40 cellular contexts compared by ENCODE assay signal in the genomic region with DNA sequence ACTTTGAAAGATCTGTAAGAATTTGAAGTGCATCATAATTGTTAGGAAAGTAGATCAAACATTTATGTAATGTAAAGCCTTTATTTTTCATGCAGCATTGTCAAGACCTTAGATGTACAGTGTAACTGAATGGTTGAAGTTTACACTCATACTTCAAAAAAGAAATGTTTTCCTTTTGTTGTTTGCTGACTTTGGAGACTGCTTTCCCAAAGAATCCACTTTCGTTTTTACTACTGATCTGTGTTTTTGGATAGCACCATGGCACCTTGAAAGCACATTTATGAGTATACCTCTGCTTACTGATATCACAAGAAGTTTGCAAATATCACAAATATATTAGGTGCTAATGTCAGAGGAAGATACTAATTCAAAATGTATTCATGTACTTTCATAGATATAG. TPM values are rescaled to one million over a fixed set of nuclear protein-coding genes. Genes with fewer than 3 reads are reported as not detected.
"Had no signal": no experiment of that assay in that cellular context is flagged by ENCODE, and none has a peak within 500 bp of the region (broad histone marks: within the 10 kb centered on the region; RNA-seq: fewer than 3 reads in every experiment).

No MANE protein-coding gene starts in this region.

- H3K27ac ChIP-seq: cardiac muscle cell, PC-9, RWPE1, VCaP had no signal

- H3K4me2 ChIP-seq: PC-9 had no signal

- DNase-seq: activated B cell treated with CpG ODN at 0.5 μM for 24 hours; activated CD4-positive, alpha-beta memory T cell treated with anti-CD3 and anti-CD28 coated beads, Interleukin-2, amount 10 ng/mL, durations not matched to agents 7 days and 5 days; activated CD4-positive, alpha-beta T cell treated with anti-CD3 and anti-CD28 coated beads for 4 hours; activated CD4-positive, CD25-positive, alpha-beta regulatory T cell treated with anti-CD3 and anti-CD28 coated beads, Interleukin-2, amount 50 U/mL, for 72 hours; activated CD8-positive, alpha-beta memory T cell treated with anti-CD3 and anti-CD28 coated beads for 24 hours; activated CD8-positive, alpha-beta memory T cell treated with anti-CD3 and anti-CD28 coated beads, Interleukin-2, amount 10 ng/mL, durations not matched to agents 7 days and 5 days; activated CD8-positive, alpha-beta memory T cell treated with anti-CD3 and anti-CD28 coated beads, Interleukin-2, amount 50 U/mL, for 48 hours; activated effector memory CD4-positive, alpha-beta T cell treated with Interleukin-2 at 50 U/mL for 16 hours; activated naive CD4-positive, alpha-beta T cell treated with anti-CD3 and anti-CD28 coated beads, Interleukin-2, amount 50 U/mL, for 16 hours; activated naive CD8-positive, alpha-beta T cell treated with anti-CD3 and anti-CD28 coated beads for 36 hours; activated T-cell treated with anti-CD3 and anti-CD28 coated beads, Interleukin-2, amount 50 U/mL, for 48 hours; amniotic stem cell; aorta; Kasumi-1; MG63; MV-4-11; NCI-H1092; NCI-H1417; NCI-H146; NCI-H187; NCI-H2029 treated with DMSO at 0.1 percent for 48 hours; NCI-H2107; NCI-H2171; NCI-H510A; NCI-H526; NCI-H748 treated with DMSO at 0.1 percent for 48 hours; NK-92 treated with Interleukin-12 subunit alpha and Interleukin-12 subunit beta, amount 100 ng/mL, for 24 hours; PC-9; SIG-M5; T-cell; T-helper 17 cell; T-helper 9 cell had no signal

- H3K4me3 ChIP-seq: cardiac muscle cell, MG63, PC-9 had no signal

- H2AFZ ChIP-seq: PC-9 had no signal

- H3K27ac Mint-ChIP-seq: activated B cell treated with CpG ODN at 0.5 μM for 24 hours; activated CD4-positive, alpha-beta memory T cell treated with anti-CD3 and anti-CD28 coated beads, Interleukin-2, amount 10 ng/mL, durations not matched to agents 7 days and 5 days; activated CD8-positive, alpha-beta memory T cell treated with anti-CD3 and anti-CD28 coated beads, Interleukin-2, amount 10 ng/mL, durations not matched to agents 7 days and 5 days; activated naive CD8-positive, alpha-beta T cell treated with anti-CD3 and anti-CD28 coated beads for 36 hours; T-cell; T-helper 17 cell had no signal

- ATAC-seq: activated CD8-positive, alpha-beta memory T cell treated with anti-CD3 and anti-CD28 coated beads, Interleukin-2, amount 10 ng/mL, durations not matched to agents 7 days and 5 days; Right ventricle myocardium inferior; SK-N-SH treated with all-trans-retinoic acid at 6 μM for 48 hours; T-cell; T-helper 17 cell had no signal

- H3K9me3 ChIP-seq: MG63 had no signal

- H3K4me1 Mint-ChIP-seq: activated CD4-positive, alpha-beta memory T cell treated with anti-CD3 and anti-CD28 coated beads, Interleukin-2, amount 10 ng/mL, durations not matched to agents 7 days and 5 days; activated CD8-positive, alpha-beta memory T cell treated with anti-CD3 and anti-CD28 coated beads, Interleukin-2, amount 10 ng/mL, durations not matched to agents 7 days and 5 days; activated naive CD8-positive, alpha-beta T cell treated with anti-CD3 and anti-CD28 coated beads for 36 hours; central memory CD8-positive, alpha-beta T cell; T-cell had no signal

- H3K27me3 Mint-ChIP-seq: activated B cell treated with CpG ODN at 0.5 μM for 24 hours had no signal

- H3K27me3 ChIP-seq: cardiac muscle cell, MG63 had no signal

- H3K9me3 Mint-ChIP-seq: activated CD4-positive, alpha-beta memory T cell treated with anti-CD3 and anti-CD28 coated beads, Interleukin-2, amount 10 ng/mL, durations not matched to agents 7 days and 5 days had no signal

- H3K4me3 Mint-ChIP-seq: activated B cell treated with CpG ODN at 0.5 μM for 24 hours; activated CD4-positive, alpha-beta memory T cell treated with anti-CD3 and anti-CD28 coated beads, Interleukin-2, amount 10 ng/mL, durations not matched to agents 7 days and 5 days; activated CD8-positive, alpha-beta memory T cell treated with anti-CD3 and anti-CD28 coated beads, Interleukin-2, amount 10 ng/mL, durations not matched to agents 7 days and 5 days; activated naive CD8-positive, alpha-beta T cell treated with anti-CD3 and anti-CD28 coated beads for 36 hours; central memory CD8-positive, alpha-beta T cell; T-cell; T-helper 17 cell had no signal

- FAIRE-seq: RCC 7860 had no signal

- H3K36me3 ChIP-seq: cardiac muscle cell, MG63 had no signal

- H3K36me3 Mint-ChIP-seq: activated CD8-positive, alpha-beta memory T cell treated with anti-CD3 and anti-CD28 coated beads, Interleukin-2, amount 10 ng/mL, durations not matched to agents 7 days and 5 days; activated naive CD8-positive, alpha-beta T cell treated with anti-CD3 and anti-CD28 coated beads for 36 hours; T-cell had no signal

RNA-seq across cellular contexts. Expression of gene PIP5K1B, which starts 50.0 kb away (rescaled TPM):
- total RNA-seq: chondrocyte, PC-9 had no signal
